In genomic region chr5:71483355-71483754, GRCh38 we compare ENCODE assay signal across 13 cellular contexts. TPM values are rescaled to one million over a fixed set of nuclear protein-coding genes. Genes with fewer than 3 reads are reported as not detected.
DNase-seq lines count a peak whose midpoint lies in the region; ATAC-seq, FAIRE-seq and TF ChIP-seq lines count a peak whose summit lies in the region.
"Had no signal": no experiment of that assay in that cellular context is flagged by ENCODE, and none has a peak within 500 bp of the region (broad histone marks: within the 10 kb centered on the region; RNA-seq: fewer than 3 reads in every experiment).

No MANE protein-coding gene starts in this region.

- H3K4me2 ChIP-seq in A549 (peak overlapping the region; percentile 82), HCT116 (ENCODE audit: low read length) (peak overlapping the region; percentile 65), keratinocyte (ENCODE audit: control insufficient read depth, extremely low read depth, insufficient read depth, low read depth, low read length) (no peak overlapping the region)
- H3K4me2 ChIP-seq: BLaER1 treated with 17β-estradiol and CSF1 and Interleukin-3, amounts not matched to agents 10 nM and 100 nM had no signal

- H3K27ac ChIP-seq in A549 (peak overlapping the region; percentile 80 to 88), HCT116 (ENCODE audit: low read depth, low read length) (peak overlapping the region; percentile 65), keratinocyte (ENCODE audit: control insufficient read depth, insufficient read depth, low read length) (no peak overlapping the region), transverse colon (no peak overlapping the region), left ventricle myocardium inferior (replicated peaks) (no peak overlapping the region)
- H3K27ac ChIP-seq: BLaER1 treated with 17β-estradiol and CSF1 and Interleukin-3, amounts not matched to agents 10 nM and 100 nM; neutrophil had no signal

- POLR2A ChIA-PET in A549 (lab: Yijun Ruan, JAX), result interaction anchor here (1.1 to 1.5 kb wide), 2 partner anchors 10 to 27 kb away, joined by 3 read pairs; no protein-coding TSS in a partner anchor
- POLR2A ChIA-PET in HCT116 (lab: Charles Lee), result no interaction called here

- ATAC-seq in A549, result peak; percentile 72 to 75; a peak in 4 of 6 replicates
- peak; percentile 65 for ATAC-seq in HCT116
- ATAC-seq: GM12878 had no signal

- H3K4me3 ChIP-seq in A549 (peak overlapping the region; percentile 19; the same call in 2 of the 3 replicates), HCT116 (replicated peaks in 1 of 2; ENCODE audit: low read depth in 1 of 2, low read length in 2 of 2) (peak overlapping the region in 1 of 2 experiments; percentile 16; a peak in 2 of 4 replicates), keratinocyte (ENCODE audit: control insufficient read depth in 2 of 3, extremely low read depth in 1 of 3, insufficient read depth in 2 of 3, low read depth in 1 of 3, low read length in 3 of 3) (no peak overlapping the region), transverse colon (no peak overlapping the region), left ventricle myocardium inferior (no peak overlapping the region)
- H3K4me3 ChIP-seq: BLaER1 treated with 17β-estradiol and CSF1 and Interleukin-3, amounts not matched to agents 10 nM and 100 nM; GM12878 had no signal

- no peak overlapping the region for H2AFZ ChIP-seq in HCT116 (ENCODE audit: low read depth, low read length, poor library complexity, severe bottlenecking)
- no peak overlapping the region for H2AFZ ChIP-seq in keratinocyte (ENCODE audit: control insufficient read depth, low read length)

- intact Hi-C loops in HCT116 (cut with micrococcal nuclease), result no loop called here
- intact Hi-C loops in transverse colon (cut with DNase I; ENCODE audit: low total_unique reads), result no loop called here
- intact Hi-C loops in left ventricle myocardium inferior (cut with micrococcal nuclease), result no loop called here

- H3K9me2 ChIP-seq in HCT116 (ENCODE audit: insufficient read depth), result no peaks in the 10 kb centered on the region

- BruUV-seq in HCT116 (replicated peaks; lab: Mats Ljungman, UMichigan), result no TSS peak

- H3K9me3 ChIP-seq in A549 (no peaks in the 10 kb centered on the region), HCT116 (ENCODE audit: control insufficient read depth in 1 of 2, insufficient read depth in 1 of 2, low read depth in 1 of 2, low read length in 2 of 2) (no peaks in the 10 kb centered on the region), keratinocyte (ENCODE audit: control insufficient read depth, low read depth, low read length) (no peaks in the 10 kb centered on the region), transverse colon (no peaks in the 10 kb centered on the region), left ventricle myocardium inferior (replicated peaks) (no peaks in the 10 kb centered on the region)
- H3K9me3 ChIP-seq: BLaER1 treated with 17β-estradiol and CSF1 and Interleukin-3, amounts not matched to agents 10 nM and 100 nM; neutrophil had no signal

- CTCF ChIA-PET in A549 (lab: Yijun Ruan, JAX), result interaction anchor here (0.7 to 1.1 kb wide), 2 partner anchors 8 to 10 kb away, joined by 3 to 4 read pairs; no protein-coding TSS in a partner anchor
- CTCF ChIA-PET in HCT116 (lab: Charles Lee), result interaction anchor here (1.2 kb wide), 2 partner anchors 9 to 275 kb away, joined by 4 to 8 read pairs; no protein-coding TSS in a partner anchor

- in situ Hi-C loops in transverse colon (cut with MboI; ENCODE audit: low pct_ligation_motif_present in 1 of 4, low pct_unique_long_range_greater_than_20kb in 1 of 4, low sequenced_read_pairs in 3 of 4), result no loop called here

- DNase-seq in A549 (ENCODE audit: low read depth in 1 of 2, low spot score in 1 of 2) (peak; percentile 63 to 74), HCT116 (ENCODE audit: low read depth, low spot score) (peak; percentile 67), astrocyte of the hippocampus (ENCODE audit: low read depth, low spot score) (peak; percentile 78), keratinocyte (ENCODE audit: low read depth, low spot score) (peak; percentile 2), foreskin melanocyte (no peak), transverse colon (no peak), left ventricle myocardium inferior (no peak)
- no peak for DNase-seq in activated CD8-positive, alpha-beta memory T cell treated with anti-CD3 and anti-CD28 coated beads, Interleukin-2, amount 50 U/mL, for 4 hours
- DNase-seq: Karpas-422, NCI-H774 had no signal

- TF ChIP-seq RAD21 in A549 (conservative IDR thresholded peaks at IDR 0.05 in 1 of 2, IDR thresholded peaks at IDR 0.05 in 1 of 2) (no peak), HCT116 (IDR thresholded peaks at IDR 0.05; ENCODE audit: low read depth) (no peak)

- H3K9ac ChIP-seq in HCT116 (ENCODE audit: low read length) (peak overlapping the region; percentile 13; the same call in 1 of the 2 replicates), keratinocyte (ENCODE audit: control insufficient read depth, extremely low read depth, insufficient read depth, low read length) (no peak overlapping the region)
- H3K9ac ChIP-seq: BLaER1 treated with 17β-estradiol and CSF1 and Interleukin-3, amounts not matched to agents 10 nM and 100 nM had no signal

- H3K9me1 ChIP-seq in keratinocyte (ENCODE audit: control insufficient read depth, extremely low read depth, insufficient read depth, low read length), result no peaks in the 10 kb centered on the region

- WGBS in A549 (ENCODE audit: missing lambda C conversion rate), result 2% methylated on average over 2 of the region's 2 CpGs
- WGBS in transverse colon (ENCODE audit: low coverage in 1 of 2), 2 donors, result 93 to 98% methylated on average over 2 of the region's 2 CpGs

- peaks cover 13 to 28% of the 10 kb centered on the region in 2 experiments for H3K36me3 ChIP-seq in HCT116 (ENCODE audit: control insufficient read depth in 1 of 2, insufficient read depth in 2 of 2, low read length in 2 of 2)
- H3K36me3 ChIP-seq in keratinocyte (ENCODE audit: control insufficient read depth in 2 of 2, extremely low read depth in 1 of 2, insufficient read depth in 2 of 2, low read length in 2 of 2), result peaks cover 9 to 19% of the 10 kb centered on the region in 2 experiments
- H3K36me3 ChIP-seq in transverse colon, result peaks cover 0 to 56% (median 25%) of the 10 kb centered on the region in 4 donors
- H3K36me3 ChIP-seq in left ventricle myocardium inferior, result peaks cover 80% of the 10 kb centered on the region

- TF ChIP-seq EP300 in A549 (IDR thresholded peaks at IDR 0.05), result peak in 1 of 2 experiments; percentile 57; a peak in 1 of 5 replicates
- no peak for TF ChIP-seq EP300 in transverse colon (IDR thresholded peaks at IDR 0.05; ENCODE audit: low read depth)

- TF ChIP-seq CTCF in A549 (IDR thresholded peaks at IDR 0.05), result no peak
- no peak for TF ChIP-seq CTCF in HCT116 (IDR thresholded peaks at IDR 0.05 in 2 of 3, conservative IDR thresholded peaks at IDR 0.05 in 1 of 3; ENCODE audit: borderline replicate concordance in 1 of 3, insufficient read depth in 1 of 3, low read depth in 2 of 3, low read length in 2 of 3)
- TF ChIP-seq CTCF in keratinocyte (optimal IDR thresholded peaks at IDR 0.05 in 1 of 3, IDR thresholded peaks at IDR 0.05 in 1 of 3, conservative IDR thresholded peaks at IDR 0.05 in 1 of 3; ENCODE audit: extremely low read depth in 1 of 3, insufficient read depth in 2 of 3, low read length in 3 of 3), result no peak
- no peak for TF ChIP-seq CTCF in transverse colon (IDR thresholded peaks at IDR 0.05)
- TF ChIP-seq CTCF in left ventricle myocardium inferior (IDR thresholded peaks at IDR 0.05; ENCODE audit: borderline replicate concordance), result no peak

- no peaks in the 10 kb centered on the region for H3K27me3 ChIP-seq in HCT116 (ENCODE audit: insufficient read depth, low read length)
- H3K27me3 ChIP-seq in keratinocyte (ENCODE audit: control insufficient read depth, extremely low read depth, insufficient read depth, low read length), result no peaks in the 10 kb centered on the region
- no peaks in the 10 kb centered on the region for H3K27me3 ChIP-seq in transverse colon
- no peaks in the 10 kb centered on the region for H3K27me3 ChIP-seq in left ventricle myocardium inferior (ENCODE audit: low read depth)
- H3K27me3 ChIP-seq: BLaER1 treated with 17β-estradiol and CSF1 and Interleukin-3, amounts not matched to agents 10 nM and 100 nM; neutrophil had no signal

- dilution Hi-C loops in keratinocyte (cut with MboI; ENCODE audit: extremely low pct_ligation_motif_present, low sequenced_read_pairs), result no loop called here

- peaks cover 27% of the 10 kb centered on the region for H3K79me2 ChIP-seq in HCT116 (ENCODE audit: insufficient read depth, low read length)
- H3K79me2 ChIP-seq in keratinocyte (ENCODE audit: control insufficient read depth, insufficient read depth, low read length), result peaks cover 7% of the 10 kb centered on the region

- H3K4me1 ChIP-seq in A549 (peaks cover 38% of the 10 kb centered on the region), HCT116 (ENCODE audit: control insufficient read depth in 1 of 2, insufficient read depth in 2 of 2, low read length in 2 of 2) (peaks cover 33 to 38% of the 10 kb centered on the region in 2 experiments), keratinocyte (ENCODE audit: control insufficient read depth, extremely low read depth, insufficient read depth, low read length) (peaks cover 10% of the 10 kb centered on the region), transverse colon (peaks cover 4 to 18% (median 7%) of the 10 kb centered on the region in 4 donors), left ventricle myocardium inferior (peaks cover 14% of the 10 kb centered on the region)
- H3K4me1 ChIP-seq: BLaER1 treated with 17β-estradiol and CSF1 and Interleukin-3, amounts not matched to agents 10 nM and 100 nM had no signal

- peaks cover 4% of the 10 kb centered on the region; the same call in 1 of the 2 replicates for H4K20me1 ChIP-seq in HCT116 (ENCODE audit: insufficient read depth)
- H4K20me1 ChIP-seq in keratinocyte (ENCODE audit: control insufficient read depth, extremely low read depth, insufficient read depth, low read length), result no peaks in the 10 kb centered on the region

- TF ChIP-seq POLR2A in A549 (IDR thresholded peaks at IDR 0.05; ENCODE audit: low read length) (no peak), HCT116 (IDR thresholded peaks at IDR 0.05; ENCODE audit: borderline replicate concordance, extremely low read depth, insufficient read depth, insufficient read length) (no peak), transverse colon (IDR thresholded peaks at IDR 0.05) (no peak)

- RAD21 ChIA-PET in HCT116 (lab: Charles Lee; ENCODE audit: low non-redundant PET in 1 of 2, low total read pairs in 2 of 2, uncharacterized antibody in 2 of 2, unreplicated experiment in 2 of 2), result no interaction called here

- FAIRE-seq in A549 (lab: Jason Lieb, UNC) (peak; percentile 68), keratinocyte (lab: Jason Lieb, UNC) (no peak)

RNA-seq across cellular contexts. Expression of gene BDP1, which starts 27.9 kb away (rescaled TPM):
- polyA plus RNA-seq in A549 (2011; rRNA removed) (20.9 and 27.2 TPM in 2 replicates), A549 (2017; fragmentation: RNase III; extraction: RNeasy Plus Mini Kit Qiagen cat#74134 plus additional on column Dnase treatment) (8.6 to 10.0 TPM (median 8.7 TPM) in 3 replicates), keratinocyte (8.4 to 16.2 TPM (median 10.0 TPM) in 3 replicates)
- polyA plus RNA-seq in A549 (2012; cell fraction: cytosol; rRNA removed), result 3.5 and 3.6 TPM in 2 replicates
- polyA plus RNA-seq in A549 (2012; cell fraction: nucleus; rRNA removed), result 4.8 and 6.8 TPM in 2 replicates
- polyA minus RNA-seq in A549 (2011; rRNA and poly(A)+ RNA removed), result 13.8 and 14.5 TPM in 2 replicates
- total RNA-seq in HCT116 (2021; ENCODE audit: unreplicated experiment) (22.0 TPM), transverse colon (10 to 100 TPM; 30.9 to 69.1 (median 47.5) TPM), left ventricle myocardium inferior (15.1 TPM)
- polyA plus RNA-seq in HCT116 (2012), result 3.4 and 4.1 TPM in 2 replicates
- 27.4 TPM for polyA plus RNA-seq in keratinocyte (2011; ENCODE audit: low read depth)
- 4.9 and 9.7 TPM in 2 replicates for polyA plus RNA-seq in keratinocyte (2011; cell fraction: cytosol; rRNA removed)
- 19.8 and 26.5 TPM in 2 replicates for polyA plus RNA-seq in keratinocyte (2011; cell fraction: nucleus; rRNA removed)
- 9.4 and 10.9 TPM in 2 replicates for polyA plus RNA-seq in keratinocyte (2012; ENCODE audit: low replicate concordance)
- 5.5 to 22.7 TPM (median 10.7 TPM) in 3 replicates for polyA minus RNA-seq in keratinocyte
- polyA minus RNA-seq in keratinocyte (2011; cell fraction: cytosol; rRNA and poly(A)+ RNA removed), result 8.1 TPM
- polyA minus RNA-seq in keratinocyte (2011; cell fraction: nucleus; rRNA and poly(A)+ RNA removed), result 21.1 and 41.4 TPM in 2 replicates

Comparison
In these comparisons a context has a peak if more than half of its experiments do, and no peak if none do; other contexts are left out.
1. DNase-seq: peak in A549 (2 of 2), HCT116 (single experiment), astrocyte of the hippocampus (single experiment) and keratinocyte (single experiment); none in foreskin melanocyte (single experiment), activated CD8-positive, alpha-beta memory T cell treated with anti-CD3 and anti-CD28 coated beads, Interleukin-2, amount 50 U/mL, for 4 hours (single experiment), transverse colon (single experiment) and left ventricle myocardium inferior (single experiment).
2. H3K27ac ChIP-seq: peak in A549 (2 of 2) and HCT116 (single experiment); none in keratinocyte (single experiment), transverse colon (0 of 4) and left ventricle myocardium inferior (single experiment).
3. Of the 6 proteins assayed by ChIP-seq in both A549 and HCT116: peak only in A549: none; only in HCT116: CEBPB; in both: none; in neither: 5.